1 cellular context compared by ENCODE assay signal in the genomic region with DNA sequence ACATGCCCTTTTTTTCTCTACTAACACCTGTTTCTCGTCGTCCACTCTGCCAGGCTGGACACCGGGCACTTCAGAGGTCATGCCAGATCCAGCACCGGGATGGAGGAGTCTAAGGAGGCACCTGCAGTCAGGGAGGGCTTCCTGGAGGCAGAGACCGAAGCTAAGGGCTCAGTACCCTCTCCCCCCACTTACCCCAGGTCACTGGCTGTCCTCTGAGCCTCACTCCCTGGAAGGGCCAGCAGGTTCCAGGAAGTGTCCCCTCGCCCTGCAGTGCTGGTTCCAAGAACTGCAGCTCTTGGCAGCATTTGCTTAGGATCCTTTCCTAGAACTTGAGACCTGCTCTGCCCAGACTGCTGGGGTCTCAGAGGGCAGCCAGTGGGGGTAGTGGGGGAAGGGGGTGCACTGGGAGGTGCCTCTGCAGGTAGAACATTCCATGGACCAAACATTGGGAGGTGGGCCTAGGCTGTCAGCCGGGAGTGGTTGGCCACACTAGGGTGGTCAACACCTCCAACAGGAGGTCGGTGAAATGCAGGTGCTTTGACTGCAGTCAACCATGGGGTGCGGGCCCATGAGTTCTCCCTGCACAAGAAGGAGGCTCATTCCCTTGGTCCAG.
A peak's percentile ranks its signal among the peaks of the same experiment; 100 is the strongest.
TF ChIP-seq lines count a peak whose summit lies in the region.

No MANE protein-coding gene starts in this region.

TF ChIP-seq in K562, 482 proteins besides CTCF, POLR2A, EP300 and RAD21 (continued from another document and continues in another):
- TF ChIP-seq, protein P1, sequence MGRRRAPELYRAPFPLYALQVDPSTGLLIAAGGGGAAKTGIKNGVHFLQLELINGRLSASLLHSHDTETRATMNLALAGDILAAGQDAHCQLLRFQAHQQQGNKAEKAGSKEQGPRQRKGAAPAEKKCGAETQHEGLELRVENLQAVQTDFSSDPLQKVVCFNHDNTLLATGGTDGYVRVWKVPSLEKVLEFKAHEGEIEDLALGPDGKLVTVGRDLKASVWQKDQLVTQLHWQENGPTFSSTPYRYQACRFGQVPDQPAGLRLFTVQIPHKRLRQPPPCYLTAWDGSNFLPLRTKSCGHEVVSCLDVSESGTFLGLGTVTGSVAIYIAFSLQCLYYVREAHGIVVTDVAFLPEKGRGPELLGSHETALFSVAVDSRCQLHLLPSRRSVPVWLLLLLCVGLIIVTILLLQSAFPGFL (CRISPR knock-in tag; IDR thresholded peaks at IDR 0.05) = no peak
- TF ChIP-seq TRIM24 (IDR thresholded peaks at IDR 0.05) (peak in 1 of 2 experiments; percentile 20; a peak in 1 of 4 replicates), HDAC2 (IDR thresholded peaks at IDR 0.05) (peak; percentile 93), PRPF4 (IDR thresholded peaks at IDR 0.05; ENCODE audit: insufficient read depth, low read depth, low read length, poor library complexity, severe bottlenecking) (no peak), ZNF140 (CRISPR knock-in tag; IDR thresholded peaks at IDR 0.05) (no peak), ETS2 (tag; IDR thresholded peaks at IDR 0.05; ENCODE audit: borderline replicate concordance, poor library complexity, severe bottlenecking) (no peak), NFIC (IDR thresholded peaks at IDR 0.05) (peak; percentile 82), ELF1 (tag; IDR thresholded peaks at IDR 0.05) (peak; percentile 41; the same call in 1 of the 2 replicates), SMARCE1 (IDR thresholded peaks at IDR 0.05) (peak; percentile 9; the same call in 1 of the 2 replicates), NCOR1 (IDR thresholded peaks at IDR 0.05) (peak; percentile 73), FOXJ3 (CRISPR knock-in tag; IDR thresholded peaks at IDR 0.05) (no peak), STAT5A (IDR thresholded peaks at IDR 0.05; ENCODE audit: borderline replicate concordance, low read length) (peak; percentile 72), PHTF2 (CRISPR knock-in tag; IDR thresholded peaks at IDR 0.05) (no peak), RCOR1 (IDR thresholded peaks at IDR 0.05; ENCODE audit: borderline replicate concordance in 1 of 2, low read depth in 2 of 2, low read length in 2 of 2) (peak in 1 of 2 experiments; percentile 95; a peak in 3 of 4 replicates), EP400 (IDR thresholded peaks at IDR 0.05) (peak; percentile 27; the same call in 1 of the 2 replicates), HDAC1 (IDR thresholded peaks at IDR 0.05) (peak; percentile 60 to 66; a peak in 3 of 4 replicates), NFE2 (IDR thresholded peaks at IDR 0.05; ENCODE audit: low read depth) (no peak), ZZZ3 (IDR thresholded peaks at IDR 0.05) (no peak), MECOM (CRISPR knock-in tag; IDR thresholded peaks at IDR 0.05) (0 out of 2 replicates have a peak, but pooled peaks have one; percentile 22), RNF2 (IDR thresholded peaks at IDR 0.05) (peak; percentile 18; the same call in 1 of the 2 replicates), DMBX1 (CRISPR knock-in tag; IDR thresholded peaks at IDR 0.05; ENCODE audit: borderline replicate concordance) (no peak), MXI1 (IDR thresholded peaks at IDR 0.05; ENCODE audit: low read depth, low read length) (no peak), RB1 (IDR thresholded peaks at IDR 0.05; ENCODE audit: low read depth) (peak; percentile 26; the same call in 1 of the 2 replicates), JUND (IDR thresholded peaks at IDR 0.05; ENCODE audit: borderline replicate concordance, low read depth, low read length) (peak; percentile 38; the same call in 1 of the 2 replicates), JUND (tag; IDR thresholded peaks at IDR 0.05; ENCODE audit: borderline replicate concordance, low read depth, low read length) (no peak; the same call in 2 of the 3 replicates), JUNB (CRISPR knock-in tag; conservative IDR thresholded peaks at IDR 0.05) (no peak), ETV5 (CRISPR knock-in tag; IDR thresholded peaks at IDR 0.05; ENCODE audit: low read depth) (peak; percentile 50; the same call in 1 of the 2 replicates), MAFK (IDR thresholded peaks at IDR 0.05; ENCODE audit: low read length) (no peak)
- TF ChIP-seq, protein P2, sequence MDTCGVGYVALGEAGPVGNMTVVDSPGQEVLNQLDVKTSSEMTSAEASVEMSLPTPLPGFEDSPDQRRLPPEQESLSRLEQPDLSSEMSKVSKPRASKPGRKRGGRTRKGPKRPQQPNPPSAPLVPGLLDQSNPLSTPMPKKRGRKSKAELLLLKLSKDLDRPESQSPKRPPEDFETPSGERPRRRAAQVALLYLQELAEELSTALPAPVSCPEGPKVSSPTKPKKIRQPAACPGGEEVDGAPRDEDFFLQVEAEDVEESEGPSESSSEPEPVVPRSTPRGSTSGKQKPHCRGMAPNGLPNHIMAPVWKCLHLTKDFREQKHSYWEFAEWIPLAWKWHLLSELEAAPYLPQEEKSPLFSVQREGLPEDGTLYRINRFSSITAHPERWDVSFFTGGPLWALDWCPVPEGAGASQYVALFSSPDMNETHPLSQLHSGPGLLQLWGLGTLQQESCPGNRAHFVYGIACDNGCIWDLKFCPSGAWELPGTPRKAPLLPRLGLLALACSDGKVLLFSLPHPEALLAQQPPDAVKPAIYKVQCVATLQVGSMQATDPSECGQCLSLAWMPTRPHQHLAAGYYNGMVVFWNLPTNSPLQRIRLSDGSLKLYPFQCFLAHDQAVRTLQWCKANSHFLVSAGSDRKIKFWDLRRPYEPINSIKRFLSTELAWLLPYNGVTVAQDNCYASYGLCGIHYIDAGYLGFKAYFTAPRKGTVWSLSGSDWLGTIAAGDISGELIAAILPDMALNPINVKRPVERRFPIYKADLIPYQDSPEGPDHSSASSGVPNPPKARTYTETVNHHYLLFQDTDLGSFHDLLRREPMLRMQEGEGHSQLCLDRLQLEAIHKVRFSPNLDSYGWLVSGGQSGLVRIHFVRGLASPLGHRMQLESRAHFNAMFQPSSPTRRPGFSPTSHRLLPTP (IDR thresholded peaks at IDR 0.05; ENCODE audit: borderline replicate concordance, extremely low read depth, insufficient read length) = peak; percentile 70
- TF ChIP-seq, protein P3, sequence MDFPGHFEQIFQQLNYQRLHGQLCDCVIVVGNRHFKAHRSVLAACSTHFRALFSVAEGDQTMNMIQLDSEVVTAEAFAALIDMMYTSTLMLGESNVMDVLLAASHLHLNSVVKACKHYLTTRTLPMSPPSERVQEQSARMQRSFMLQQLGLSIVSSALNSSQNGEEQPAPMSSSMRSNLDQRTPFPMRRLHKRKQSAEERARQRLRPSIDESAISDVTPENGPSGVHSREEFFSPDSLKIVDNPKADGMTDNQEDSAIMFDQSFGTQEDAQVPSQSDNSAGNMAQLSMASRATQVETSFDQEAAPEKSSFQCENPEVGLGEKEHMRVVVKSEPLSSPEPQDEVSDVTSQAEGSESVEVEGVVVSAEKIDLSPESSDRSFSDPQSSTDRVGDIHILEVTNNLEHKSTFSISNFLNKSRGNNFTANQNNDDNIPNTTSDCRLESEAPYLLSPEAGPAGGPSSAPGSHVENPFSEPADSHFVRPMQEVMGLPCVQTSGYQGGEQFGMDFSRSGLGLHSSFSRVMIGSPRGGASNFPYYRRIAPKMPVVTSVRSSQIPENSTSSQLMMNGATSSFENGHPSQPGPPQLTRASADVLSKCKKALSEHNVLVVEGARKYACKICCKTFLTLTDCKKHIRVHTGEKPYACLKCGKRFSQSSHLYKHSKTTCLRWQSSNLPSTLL (IDR thresholded peaks at IDR 0.05) = peak; percentile 100
- TF ChIP-seq, protein P4, sequence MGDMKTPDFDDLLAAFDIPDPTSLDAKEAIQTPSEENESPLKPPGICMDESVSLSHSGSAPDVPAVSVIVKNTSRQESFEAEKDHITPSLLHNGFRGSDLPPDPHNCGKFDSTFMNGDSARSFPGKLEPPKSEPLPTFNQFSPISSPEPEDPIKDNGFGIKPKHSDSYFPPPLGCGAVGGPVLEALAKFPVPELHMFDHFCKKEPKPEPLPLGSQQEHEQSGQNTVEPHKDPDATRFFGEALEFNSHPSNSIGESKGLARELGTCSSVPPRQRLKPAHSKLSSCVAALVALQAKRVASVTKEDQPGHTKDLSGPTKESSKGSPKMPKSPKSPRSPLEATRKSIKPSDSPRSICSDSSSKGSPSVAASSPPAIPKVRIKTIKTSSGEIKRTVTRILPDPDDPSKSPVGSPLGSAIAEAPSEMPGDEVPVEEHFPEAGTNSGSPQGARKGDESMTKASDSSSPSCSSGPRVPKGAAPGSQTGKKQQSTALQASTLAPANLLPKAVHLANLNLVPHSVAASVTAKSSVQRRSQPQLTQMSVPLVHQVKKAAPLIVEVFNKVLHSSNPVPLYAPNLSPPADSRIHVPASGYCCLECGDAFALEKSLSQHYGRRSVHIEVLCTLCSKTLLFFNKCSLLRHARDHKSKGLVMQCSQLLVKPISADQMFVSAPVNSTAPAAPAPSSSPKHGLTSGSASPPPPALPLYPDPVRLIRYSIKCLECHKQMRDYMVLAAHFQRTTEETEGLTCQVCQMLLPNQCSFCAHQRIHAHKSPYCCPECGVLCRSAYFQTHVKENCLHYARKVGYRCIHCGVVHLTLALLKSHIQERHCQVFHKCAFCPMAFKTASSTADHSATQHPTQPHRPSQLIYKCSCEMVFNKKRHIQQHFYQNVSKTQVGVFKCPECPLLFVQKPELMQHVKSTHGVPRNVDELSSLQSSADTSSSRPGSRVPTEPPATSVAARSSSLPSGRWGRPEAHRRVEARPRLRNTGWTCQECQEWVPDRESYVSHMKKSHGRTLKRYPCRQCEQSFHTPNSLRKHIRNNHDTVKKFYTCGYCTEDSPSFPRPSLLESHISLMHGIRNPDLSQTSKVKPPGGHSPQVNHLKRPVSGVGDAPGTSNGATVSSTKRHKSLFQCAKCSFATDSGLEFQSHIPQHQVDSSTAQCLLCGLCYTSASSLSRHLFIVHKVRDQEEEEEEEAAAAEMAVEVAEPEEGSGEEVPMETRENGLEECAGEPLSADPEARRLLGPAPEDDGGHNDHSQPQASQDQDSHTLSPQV (IDR thresholded peaks at IDR 0.05) = peak; percentile 64
- TF ChIP-seq, protein P5, sequence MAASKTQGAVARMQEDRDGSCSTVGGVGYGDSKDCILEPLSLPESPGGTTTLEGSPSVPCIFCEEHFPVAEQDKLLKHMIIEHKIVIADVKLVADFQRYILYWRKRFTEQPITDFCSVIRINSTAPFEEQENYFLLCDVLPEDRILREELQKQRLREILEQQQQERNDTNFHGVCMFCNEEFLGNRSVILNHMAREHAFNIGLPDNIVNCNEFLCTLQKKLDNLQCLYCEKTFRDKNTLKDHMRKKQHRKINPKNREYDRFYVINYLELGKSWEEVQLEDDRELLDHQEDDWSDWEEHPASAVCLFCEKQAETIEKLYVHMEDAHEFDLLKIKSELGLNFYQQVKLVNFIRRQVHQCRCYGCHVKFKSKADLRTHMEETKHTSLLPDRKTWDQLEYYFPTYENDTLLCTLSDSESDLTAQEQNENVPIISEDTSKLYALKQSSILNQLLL (CRISPR knock-in tag; IDR thresholded peaks at IDR 0.05; ENCODE audit: borderline replicate concordance) = no peak
- TF ChIP-seq, protein P6, sequence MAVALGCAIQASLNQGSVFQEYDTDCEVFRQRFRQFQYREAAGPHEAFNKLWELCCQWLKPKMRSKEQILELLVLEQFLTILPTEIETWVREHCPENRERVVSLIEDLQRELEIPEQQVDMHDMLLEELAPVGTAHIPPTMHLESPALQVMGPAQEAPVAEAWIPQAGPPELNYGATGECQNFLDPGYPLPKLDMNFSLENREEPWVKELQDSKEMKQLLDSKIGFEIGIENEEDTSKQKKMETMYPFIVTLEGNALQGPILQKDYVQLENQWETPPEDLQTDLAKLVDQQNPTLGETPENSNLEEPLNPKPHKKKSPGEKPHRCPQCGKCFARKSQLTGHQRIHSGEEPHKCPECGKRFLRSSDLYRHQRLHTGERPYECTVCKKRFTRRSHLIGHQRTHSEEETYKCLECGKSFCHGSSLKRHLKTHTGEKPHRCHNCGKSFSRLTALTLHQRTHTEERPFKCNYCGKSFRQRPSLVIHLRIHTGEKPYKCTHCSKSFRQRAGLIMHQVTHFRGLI (CRISPR knock-in tag; IDR thresholded peaks at IDR 0.05) = no peak
- TF ChIP-seq, protein P7, sequence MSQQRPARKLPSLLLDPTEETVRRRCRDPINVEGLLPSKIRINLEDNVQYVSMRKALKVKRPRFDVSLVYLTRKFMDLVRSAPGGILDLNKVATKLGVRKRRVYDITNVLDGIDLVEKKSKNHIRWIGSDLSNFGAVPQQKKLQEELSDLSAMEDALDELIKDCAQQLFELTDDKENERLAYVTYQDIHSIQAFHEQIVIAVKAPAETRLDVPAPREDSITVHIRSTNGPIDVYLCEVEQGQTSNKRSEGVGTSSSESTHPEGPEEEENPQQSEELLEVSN (IDR thresholded peaks at IDR 0.05; ENCODE audit: borderline replicate concordance in 1 of 2, extremely low read depth in 1 of 2, insufficient read depth in 1 of 2, insufficient read length in 1 of 2, low read depth in 1 of 2, low read length in 1 of 2, poor library complexity in 1 of 2, severe bottlenecking in 1 of 2) = no peak
- TF ChIP-seq, protein P8, sequence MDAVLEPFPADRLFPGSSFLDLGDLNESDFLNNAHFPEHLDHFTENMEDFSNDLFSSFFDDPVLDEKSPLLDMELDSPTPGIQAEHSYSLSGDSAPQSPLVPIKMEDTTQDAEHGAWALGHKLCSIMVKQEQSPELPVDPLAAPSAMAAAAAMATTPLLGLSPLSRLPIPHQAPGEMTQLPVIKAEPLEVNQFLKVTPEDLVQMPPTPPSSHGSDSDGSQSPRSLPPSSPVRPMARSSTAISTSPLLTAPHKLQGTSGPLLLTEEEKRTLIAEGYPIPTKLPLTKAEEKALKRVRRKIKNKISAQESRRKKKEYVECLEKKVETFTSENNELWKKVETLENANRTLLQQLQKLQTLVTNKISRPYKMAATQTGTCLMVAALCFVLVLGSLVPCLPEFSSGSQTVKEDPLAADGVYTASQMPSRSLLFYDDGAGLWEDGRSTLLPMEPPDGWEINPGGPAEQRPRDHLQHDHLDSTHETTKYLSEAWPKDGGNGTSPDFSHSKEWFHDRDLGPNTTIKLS (IDR thresholded peaks at IDR 0.05; ENCODE audit: borderline replicate concordance, low read depth) = peak; percentile 33; the same call in 1 of the 2 replicates
- TF ChIP-seq, protein P9, sequence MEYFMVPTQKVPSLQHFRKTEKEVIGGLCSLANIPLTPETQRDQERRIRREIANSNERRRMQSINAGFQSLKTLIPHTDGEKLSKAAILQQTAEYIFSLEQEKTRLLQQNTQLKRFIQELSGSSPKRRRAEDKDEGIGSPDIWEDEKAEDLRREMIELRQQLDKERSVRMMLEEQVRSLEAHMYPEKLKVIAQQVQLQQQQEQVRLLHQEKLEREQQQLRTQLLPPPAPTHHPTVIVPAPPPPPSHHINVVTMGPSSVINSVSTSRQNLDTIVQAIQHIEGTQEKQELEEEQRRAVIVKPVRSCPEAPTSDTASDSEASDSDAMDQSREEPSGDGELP (CRISPR knock-in tag; IDR thresholded peaks at IDR 0.05; ENCODE audit: borderline replicate concordance) = 0 out of 2 replicates have a peak, but pooled peaks have one; percentile 42
- TF ChIP-seq, protein P10, sequence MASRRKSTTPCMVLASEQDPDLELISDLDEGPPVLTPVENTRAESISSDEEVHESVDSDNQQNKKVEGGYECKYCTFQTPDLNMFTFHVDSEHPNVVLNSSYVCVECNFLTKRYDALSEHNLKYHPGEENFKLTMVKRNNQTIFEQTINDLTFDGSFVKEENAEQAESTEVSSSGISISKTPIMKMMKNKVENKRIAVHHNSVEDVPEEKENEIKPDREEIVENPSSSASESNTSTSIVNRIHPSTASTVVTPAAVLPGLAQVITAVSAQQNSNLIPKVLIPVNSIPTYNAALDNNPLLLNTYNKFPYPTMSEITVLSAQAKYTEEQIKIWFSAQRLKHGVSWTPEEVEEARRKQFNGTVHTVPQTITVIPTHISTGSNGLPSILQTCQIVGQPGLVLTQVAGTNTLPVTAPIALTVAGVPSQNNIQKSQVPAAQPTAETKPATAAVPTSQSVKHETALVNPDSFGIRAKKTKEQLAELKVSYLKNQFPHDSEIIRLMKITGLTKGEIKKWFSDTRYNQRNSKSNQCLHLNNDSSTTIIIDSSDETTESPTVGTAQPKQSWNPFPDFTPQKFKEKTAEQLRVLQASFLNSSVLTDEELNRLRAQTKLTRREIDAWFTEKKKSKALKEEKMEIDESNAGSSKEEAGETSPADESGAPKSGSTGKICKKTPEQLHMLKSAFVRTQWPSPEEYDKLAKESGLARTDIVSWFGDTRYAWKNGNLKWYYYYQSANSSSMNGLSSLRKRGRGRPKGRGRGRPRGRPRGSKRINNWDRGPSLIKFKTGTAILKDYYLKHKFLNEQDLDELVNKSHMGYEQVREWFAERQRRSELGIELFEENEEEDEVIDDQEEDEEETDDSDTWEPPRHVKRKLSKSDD (conservative IDR thresholded peaks at IDR 0.05; ENCODE audit: low read length) = no peak
